Comparison of ENCODE assay signal across 25 cellular contexts in the genomic region with DNA sequence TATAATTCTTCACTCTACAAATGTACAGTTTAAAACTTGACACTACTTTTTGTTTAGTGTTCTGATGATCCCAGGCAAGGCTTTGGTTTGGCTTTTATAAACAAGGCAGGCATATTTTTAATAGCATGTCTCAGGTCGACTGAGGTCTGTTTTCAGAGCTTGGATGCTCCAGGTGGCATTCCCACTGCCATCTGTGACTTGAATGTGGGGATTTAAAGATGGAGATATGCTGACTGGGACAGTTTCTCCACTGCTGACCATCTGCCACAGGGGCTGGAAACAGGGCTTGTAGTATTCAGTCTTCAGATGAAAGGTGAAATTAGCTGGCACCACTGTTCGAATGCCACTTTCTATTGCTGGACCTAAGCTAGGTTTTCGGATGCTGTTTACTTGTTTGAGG.
"Had no signal": no experiment of that assay in that cellular context is flagged by ENCODE, and none has a peak within 500 bp of the region (broad histone marks: within the 10 kb centered on the region; RNA-seq: fewer than 3 reads in every experiment).

No MANE protein-coding gene starts in this region.

- H3K4me1 ChIP-seq: body of pancreas, esophagus muscularis mucosa, psoas muscle, right atrium auricular region, upper lobe of left lung had no signal

- H3K27ac ChIP-seq: body of pancreas, cardiac muscle cell, esophagus muscularis mucosa, neutrophil, ovary, psoas muscle, right atrium auricular region, upper lobe of left lung had no signal

- ATAC-seq: body of pancreas; left cardiac atrium; psoas muscle; stimulated activated naive CD8-positive, alpha-beta T cell treated with anti-CD3 and anti-CD28 coated beads, Interleukin-15, Interleukin-2, amounts not matched to agents 100 U/mL and 50 U/mL, for 24 hours had no signal

- H3K9me3 ChIP-seq: neutrophil, ovary, psoas muscle had no signal

- H3K4me3 ChIP-seq: body of pancreas, cardiac muscle cell, esophagus muscularis mucosa, ovary, psoas muscle, right atrium auricular region, upper lobe of left lung had no signal

- FAIRE-seq: colon, frontal cortex had no signal

- DNase-seq: activated CD4-positive, alpha-beta memory T cell treated with anti-CD3 and anti-CD28 coated beads for 36 hours; activated CD4-positive, alpha-beta T cell treated with anti-CD3 and anti-CD28 coated beads for 48 hours; activated effector memory CD4-positive, alpha-beta T cell treated with anti-CD3 and anti-CD28 coated beads, Interleukin-2, amount 50 U/mL, for 16 hours; activated naive CD4-positive, alpha-beta T cell treated with anti-CD3 and anti-CD28 coated beads, Interleukin-2, amount 10 ng/mL, durations not matched to agents 7 days and 5 days; activated T-cell treated with anti-CD3 and anti-CD28 coated beads for 4 hours; anterior cingulate cortex; effector memory CD4-positive, alpha-beta T cell; head of caudate nucleus; hypothalamus; islet precursor cell; left cardiac atrium; ovary; psoas muscle; stimulated activated CD4-positive, alpha-beta T cell treated with anti-CD3 and anti-CD28 coated beads, Interleukin-4, amount 100 ng/mL, for 24 hours; stimulated activated naive CD8-positive, alpha-beta T cell treated with anti-CD3 and anti-CD28 coated beads, Interleukin-15, Interleukin-2, amounts not matched to agents 100 U/mL and 50 U/mL, for 24 hours; T-helper 1 cell; T-helper 9 cell; upper lobe of left lung had no signal
